22 cellular contexts compared by ENCODE assay signal in genomic region chr14:76599556-76599955, GRCh38.
"Had no signal": no experiment of that assay in that cellular context is flagged by ENCODE, and none has a peak within 500 bp of the region (broad histone marks: within the 10 kb centered on the region; RNA-seq: fewer than 3 reads in every experiment).

No MANE protein-coding gene starts in this region.

- H3K27me3 ChIP-seq: gastroesophageal sphincter, right lobe of liver, tibial nerve had no signal

- H3K4me3 Mint-ChIP-seq: activated naive CD8-positive, alpha-beta T cell treated with anti-CD3 and anti-CD28 coated beads for 36 hours; naive B cell; neural crest cell; stimulated activated effector memory CD8-positive, alpha-beta T cell treated with anti-CD3 and anti-CD28 coated beads, Interleukin-12 subunit alpha, Interleukin-12 subunit beta, amount 100 ng/mL, for 72 hours had no signal

- H3K4me1 ChIP-seq: gastroesophageal sphincter, right lobe of liver, stomach, suprapubic skin, tibial nerve had no signal

- DNase-seq: activated CD4-positive, alpha-beta T cell treated with anti-CD3 and anti-CD28 coated beads for 4 hours; activated CD4-positive, alpha-beta T cell treated with anti-CD3 and anti-CD28 coated beads, Interleukin-2, amount 50 U/mL, for 48 hours; activated CD4-positive, CD25-positive, alpha-beta regulatory T cell; activated naive CD4-positive, alpha-beta T cell treated with Interleukin-2 at 50 U/mL for 16 hours; activated naive CD8-positive, alpha-beta T cell treated with anti-CD3 and anti-CD28 coated beads for 36 hours; activated T-cell treated with anti-CD3 and anti-CD28 coated beads, Interleukin-2, amount 50 U/mL, for 48 hours; cortex of kidney; heart left ventricle; left colon; mesendoderm; naive B cell; right lobe of liver; stimulated activated CD4-positive, alpha-beta T cell treated with anti-CD3 and anti-CD28 coated beads, Interleukin-2, amount 100 ng/mL, for 24 hours; stomach; T-helper 9 cell had no signal

- H3K36me3 ChIP-seq: gastroesophageal sphincter, heart left ventricle, right lobe of liver, stomach, suprapubic skin, tibial nerve had no signal

- H3K4me1 Mint-ChIP-seq: activated naive CD8-positive, alpha-beta T cell treated with anti-CD3 and anti-CD28 coated beads for 36 hours; naive B cell; neural crest cell; stimulated activated effector memory CD8-positive, alpha-beta T cell treated with anti-CD3 and anti-CD28 coated beads, Interleukin-12 subunit alpha, Interleukin-12 subunit beta, amount 100 ng/mL, for 72 hours had no signal

- H3K9me3 ChIP-seq: right lobe of liver, suprapubic skin had no signal

- H3K27ac ChIP-seq: epithelial cell of prostate, gastroesophageal sphincter, heart left ventricle, right lobe of liver, skin epidermis, stomach, suprapubic skin, tibial nerve had no signal

- H3K36me3 Mint-ChIP-seq: activated naive CD8-positive, alpha-beta T cell treated with anti-CD3 and anti-CD28 coated beads for 36 hours; naive B cell; stimulated activated effector memory CD8-positive, alpha-beta T cell treated with anti-CD3 and anti-CD28 coated beads, Interleukin-12 subunit alpha, Interleukin-12 subunit beta, amount 100 ng/mL, for 72 hours had no signal

- H3K9me3 Mint-ChIP-seq: neural crest cell; stimulated activated effector memory CD8-positive, alpha-beta T cell treated with anti-CD3 and anti-CD28 coated beads, Interleukin-12 subunit alpha, Interleukin-12 subunit beta, amount 100 ng/mL, for 72 hours had no signal

- H3K27ac Mint-ChIP-seq: activated naive CD8-positive, alpha-beta T cell treated with anti-CD3 and anti-CD28 coated beads for 36 hours; naive B cell; stimulated activated effector memory CD8-positive, alpha-beta T cell treated with anti-CD3 and anti-CD28 coated beads, Interleukin-12 subunit alpha, Interleukin-12 subunit beta, amount 100 ng/mL, for 72 hours had no signal

- H3K4me3 ChIP-seq: gastroesophageal sphincter, heart left ventricle, right lobe of liver, skin epidermis, stomach, suprapubic skin, tibial nerve had no signal
